Comparison of ENCODE assay signal across 19 cellular contexts in the genomic region with DNA sequence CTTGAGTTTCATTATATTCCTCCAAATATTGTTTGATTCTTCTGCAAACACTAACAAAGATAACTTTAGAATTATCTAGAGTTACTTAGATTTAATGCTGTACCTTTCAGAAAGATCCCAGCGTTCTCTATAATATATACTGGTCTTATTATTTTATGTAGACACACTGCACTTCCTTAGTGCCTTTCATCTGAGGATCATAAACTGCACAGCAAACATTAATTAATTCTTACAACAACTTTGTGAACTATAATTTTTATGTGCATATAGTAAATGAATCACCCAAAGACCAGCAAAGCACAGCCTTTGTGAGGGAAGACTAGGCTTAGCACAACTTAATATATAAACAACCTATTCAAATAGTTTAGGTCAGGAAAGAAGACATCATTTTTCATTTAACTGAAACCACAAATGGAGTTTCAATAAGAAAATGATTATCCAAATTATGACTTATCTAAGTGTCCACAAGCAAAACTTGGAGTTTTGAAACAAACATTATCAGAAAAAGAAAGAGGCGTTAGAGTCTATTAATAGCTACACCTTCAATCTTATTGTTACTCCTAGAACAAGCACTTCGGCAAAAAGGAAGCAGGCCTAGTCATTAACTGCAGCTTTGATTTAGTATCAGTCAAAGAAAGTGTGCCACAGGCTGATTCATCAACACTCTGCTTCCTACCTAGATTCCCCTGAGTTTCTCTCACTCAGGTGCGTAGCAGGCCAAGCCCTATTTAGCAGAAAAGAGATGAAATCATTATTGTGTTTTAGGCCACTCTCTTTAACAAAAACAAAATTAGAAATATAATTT. TPM values are rescaled to one million over a fixed set of nuclear protein-coding genes. Genes with fewer than 3 reads are reported as not detected.
DNase-seq lines count a peak whose midpoint lies in the region; ATAC-seq and TF ChIP-seq lines count a peak whose summit lies in the region.
"Had no signal": no experiment of that assay in that cellular context is flagged by ENCODE, and none has a peak within 500 bp of the region (broad histone marks: within the 10 kb centered on the region; RNA-seq: fewer than 3 reads in every experiment).

No MANE protein-coding gene starts in this region.

- H3K18ac ChIP-seq in IMR-90 (ENCODE audit: low read depth, low read length) = no peak overlapping the region

- H2AK5ac ChIP-seq in IMR-90 (ENCODE audit: low read depth, low read length) = no peak overlapping the region

- no peak overlapping the region for H3K4me2 ChIP-seq in IMR-90 (ENCODE audit: low read depth, low read length)

- H2AK9ac ChIP-seq in IMR-90 (replicated peaks; ENCODE audit: low read depth, low read length, poor library complexity) = no peak overlapping the region

- no peak for TF ChIP-seq RAD21 in IMR-90 (IDR thresholded peaks at IDR 0.05; ENCODE audit: low read length)

- H3K9ac ChIP-seq in IMR-90 (ENCODE audit: low read depth, low read length) = no peak overlapping the region

- no peak overlapping the region for H4K8ac ChIP-seq in IMR-90 (ENCODE audit: low read depth in 2 of 2, low read length in 2 of 2)

- H2AFZ ChIP-seq in IMR-90 (replicated peaks; ENCODE audit: low read length, poor library complexity) = no peak overlapping the region

- peak; percentile 55 to 79 for ATAC-seq in activated CD4-positive, CD25-positive, alpha-beta regulatory T cell treated with anti-CD3 and anti-CD28 coated beads, Interleukin-2, amount 50 U/mL, for 24 hours
- ATAC-seq in IMR-90 (ENCODE audit: low read depth) = 0 out of 2 replicates have a peak, but pooled peaks have one; percentile 22
- ATAC-seq in HG02973 (IDR thresholded peaks at IDR 0.05; ENCODE audit: unreplicated experiment) = no peak
- ATAC-seq: CD8-positive, alpha-beta T cell; K562; Right ventricle myocardium inferior had no signal

- H3K4me1 ChIP-seq in IMR-90 (ENCODE audit: control insufficient read depth, insufficient read depth, low read length) = no peaks in the 10 kb centered on the region
- H3K4me1 ChIP-seq: SJSA1 had no signal

- WGBS in IMR-90 (ENCODE audit: extremely low coverage in 2 of 2, insufficient read length in 1 of 2), 2 experiments = no CpG with 5 or more reads among the region's 4 CpGs

- no peaks in the 10 kb centered on the region for H3K27me3 ChIP-seq in IMR-90 (ENCODE audit: control insufficient read depth, insufficient read depth, low read length)
- H3K27me3 ChIP-seq: MG63, SJSA1 had no signal

- H2BK120ac ChIP-seq in IMR-90 (ENCODE audit: low read depth, low read length) = no peak overlapping the region

- DNase-seq in activated CD4-positive, CD25-positive, alpha-beta regulatory T cell (lab: John Stamatoyannopoulos, UW) = no peak
- DNase-seq in IMR-90 (no peak), dermis blood vessel endothelial cell (peak; percentile 18), renal cortical epithelial cell (ENCODE audit: low read depth) (peak; percentile 33), NCI-H510A (lab: John Stamatoyannopoulos, UW) (no peak), EL (no peak)
- DNase-seq: 8988T; C1 segment of cervical spinal cord; CD8-positive, alpha-beta T cell; GDM1; MG63; NCI-H2029; NCI-H2227 treated with DMSO at 0.1 percent for 48 hours; NCI-H510A treated with DMSO at 0.1 percent for 48 hours had no signal

- no peak overlapping the region; the same call in 1 of the 2 replicates for H2BK20ac ChIP-seq in IMR-90 (ENCODE audit: low read depth, low read length)

- no peak overlapping the region for H3K4me3 ChIP-seq in IMR-90 (ENCODE audit: insufficient read depth, low read depth, low read length)
- H3K4me3 ChIP-seq: K562, MG63, SJSA1 had no signal

- no peak overlapping the region for H4K91ac ChIP-seq in IMR-90 (ENCODE audit: insufficient read depth, low read depth, low read length)

- H2BK15ac ChIP-seq in IMR-90 (ENCODE audit: low read depth, low read length) = no peak overlapping the region

- no TSS peak for BruUV-seq in IMR-90 (replicated peaks; lab: Mats Ljungman, UMichigan)

- H4K5ac ChIP-seq in IMR-90 (ENCODE audit: low read depth, low read length) = no peak overlapping the region

- no peak for TF ChIP-seq POLR2A in IMR-90 (IDR thresholded peaks at IDR 0.05; ENCODE audit: low read depth, low read length)

- in situ Hi-C loops in IMR-90 (cut with MboI; ENCODE audit: low sequenced_read_pairs) = no loop called here

- no peak overlapping the region for H3K56ac ChIP-seq in IMR-90 (ENCODE audit: extremely low read depth, insufficient read depth, low read length)

- no peaks in the 10 kb centered on the region for H3K9me3 ChIP-seq in IMR-90 (ENCODE audit: control insufficient read depth, insufficient read depth, low read length)
- H3K9me3 ChIP-seq: MG63, SJSA1 had no signal

- H3K14ac ChIP-seq in IMR-90 (replicated peaks; ENCODE audit: low read depth, low read length) = no peak overlapping the region

- POLR2A ChIA-PET in IMR-90 (lab: Charles Lee; ENCODE audit: unreplicated experiment) = no interaction called here

- H4K20me1 ChIP-seq in IMR-90 (ENCODE audit: insufficient read depth, low read length) = no peaks in the 10 kb centered on the region

- intact Hi-C loops in IMR-90 (cut with micrococcal nuclease) = no loop called here

- no peaks in the 10 kb centered on the region for H3K36me3 ChIP-seq in IMR-90 (ENCODE audit: control insufficient read depth, insufficient read depth, low read length)
- H3K36me3 ChIP-seq: MG63, SJSA1 had no signal

- H3K23ac ChIP-seq in IMR-90 (ENCODE audit: low read depth, low read length) = no peak overlapping the region

- no peak overlapping the region for H3K4ac ChIP-seq in IMR-90 (ENCODE audit: low read depth, low read length)

- no peak overlapping the region for H3K27ac ChIP-seq in IMR-90 (ENCODE audit: insufficient read depth, low read length)
- H3K27ac ChIP-seq: SJSA1 had no signal

- H2BK5ac ChIP-seq in IMR-90 (ENCODE audit: low read depth, low read length, poor library complexity, severe bottlenecking) = no peak overlapping the region

- H3K79me1 ChIP-seq in IMR-90 (ENCODE audit: low read depth in 1 of 2, low read length in 2 of 2) = no peaks in the 10 kb centered on the region

- no peak for TF ChIP-seq CTCF in IMR-90 (conservative IDR thresholded peaks at IDR 0.05; ENCODE audit: low read depth, low read length)

- dilution Hi-C loops in IMR-90 (cut with HindIII; ENCODE audit: low sequenced_read_pairs, unreplicated experiment) = no loop called here

- CTCF ChIA-PET in IMR-90 (lab: Yijun Ruan, JAX) = no interaction called here

- H3K9me1 ChIP-seq in IMR-90 (ENCODE audit: insufficient read depth, low read length) = peaks cover 3% of the 10 kb centered on the region; the same call in 1 of the 2 replicates

TF ChIP-seq in IMR-90, 13 proteins besides CTCF, POLR2A, EP300 and RAD21:
- TF ChIP-seq MAFK (IDR thresholded peaks at IDR 0.05; ENCODE audit: low read depth, low read length) = no peak
- TF ChIP-seq RFX5 (IDR thresholded peaks at IDR 0.05; ENCODE audit: low read depth, low read length) = no peak
- TF ChIP-seq MAZ (IDR thresholded peaks at IDR 0.05; ENCODE audit: borderline replicate concordance, low read depth, low read length) = no peak
- TF ChIP-seq CEBPB (IDR thresholded peaks at IDR 0.05; ENCODE audit: low read depth, low read length) = no peak
- no peak for TF ChIP-seq RCOR1 (IDR thresholded peaks at IDR 0.05; ENCODE audit: insufficient replicate concordance, low read length)

RNA-seq across cellular contexts. Expression of a gene that starts 22.5 kb away (rescaled TPM):
- total RNA-seq in IMR-90 (2012; rRNA removed) (26.1 and 39.3 TPM in 2 replicates), dermis blood vessel endothelial cell (22.6 TPM in 2 replicates), renal cortical epithelial cell (33.0 and 56.4 TPM in 2 replicates)
- polyA plus RNA-seq in IMR-90 (2012; rRNA removed) = 5.1 and 5.4 TPM in 2 replicates
- 2.0 and 7.1 TPM in 2 replicates for polyA plus RNA-seq in IMR-90 (2012; cell fraction: cytosol; rRNA removed)
- 1.6 and 13.7 TPM in 2 replicates for polyA plus RNA-seq in IMR-90 (2012; cell fraction: nucleus; rRNA removed; ENCODE audit: low replicate concordance)

Comparison
In these comparisons a context has a peak if more than half of its experiments do, and no peak if none do; other contexts are left out.
1. DNase-seq: peak in dermis blood vessel endothelial cell (single experiment) and renal cortical epithelial cell (single experiment); none in activated CD4-positive, CD25-positive, alpha-beta regulatory T cell (0 of 4), IMR-90 (single experiment), NCI-H510A (single experiment) and EL (single experiment).